Comparison of ENCODE assay signal across 17 cellular contexts in genomic region chr15:99895189-99895955, GRCh38.
DNase-seq lines count a peak whose midpoint lies in the region; ATAC-seq and FAIRE-seq lines count a peak whose summit lies in the region.
"Had no signal": no experiment of that assay in that cellular context is flagged by ENCODE, and none has a peak within 500 bp of the region (broad histone marks: within the 10 kb centered on the region; RNA-seq: fewer than 3 reads in every experiment).

No MANE protein-coding gene starts in this region.

- DNase-seq in GM19239 (ENCODE audit: insufficient read length, low spot score): no peak
- no peak for DNase-seq in NCI-H2029 (lab: John Stamatoyannopoulos, UW)
- DNase-seq in NK-92 (lab: John Stamatoyannopoulos, UW; ENCODE audit: unreplicated experiment): no peak
- DNase-seq in NCI-H446 (lab: John Stamatoyannopoulos, UW): no peak
- DNase-seq: amygdala; DMS79; HFFc6; hypothalamus; IMR-90; NCI-H2029 treated with DMSO at 0.1 percent for 48 hours; Peyer's patch; stimulated activated CD4-positive, alpha-beta T cell treated with anti-CD3 and anti-CD28 coated beads, Interleukin-4, amount 100 ng/mL, for 24 hours; tibial artery had no signal

- peak; percentile 79 for ATAC-seq in HG02588 (IDR thresholded peaks at IDR 0.05; ENCODE audit: unreplicated experiment)
- peak; percentile 55 for ATAC-seq in HG03439 (IDR thresholded peaks at IDR 0.05; ENCODE audit: unreplicated experiment)
- ATAC-seq in HG02840 (IDR thresholded peaks at IDR 0.05; ENCODE audit: low FRiP score, unreplicated experiment): no peak

- 0 out of 2 replicates have a peak overlapping the region, but pooled peaks have one; percentile 28 for H3K4me3 ChIP-seq in GM08714 (ENCODE audit: low read length)
- H3K4me3 ChIP-seq: Peyer's patch, tibial artery had no signal

- FAIRE-seq in GM19239 (lab: Jason Lieb, UNC): peak; percentile 88
